Comparison of ENCODE assay signal across 1 cellular context in genomic region chr1:176241385-176242015, GRCh38.
TF ChIP-seq lines count a peak whose summit lies in the region.

No MANE protein-coding gene starts in this region.

TF ChIP-seq in H1, 55 proteins besides CTCF, POLR2A, EP300 and RAD21:
- TF ChIP-seq, protein P1, sequence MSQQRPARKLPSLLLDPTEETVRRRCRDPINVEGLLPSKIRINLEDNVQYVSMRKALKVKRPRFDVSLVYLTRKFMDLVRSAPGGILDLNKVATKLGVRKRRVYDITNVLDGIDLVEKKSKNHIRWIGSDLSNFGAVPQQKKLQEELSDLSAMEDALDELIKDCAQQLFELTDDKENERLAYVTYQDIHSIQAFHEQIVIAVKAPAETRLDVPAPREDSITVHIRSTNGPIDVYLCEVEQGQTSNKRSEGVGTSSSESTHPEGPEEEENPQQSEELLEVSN (IDR thresholded peaks at IDR 0.05), result no peak
- TF ChIP-seq PHF8 (conservative IDR thresholded peaks at IDR 0.05; ENCODE audit: low read depth, low read length), result no peak
- peak; percentile 47; the same call in 1 of the 2 replicates for TF ChIP-seq CEBPB (IDR thresholded peaks at IDR 0.05; ENCODE audit: low read depth, low read length)
- TF ChIP-seq SAP30 (IDR thresholded peaks at IDR 0.05; ENCODE audit: insufficient read depth, insufficient replicate concordance, low read length), result no peak
- no peak for TF ChIP-seq TAF7 (optimal IDR thresholded peaks at IDR 0.05; ENCODE audit: borderline replicate concordance, low read depth, low read length)
